ENCODE assay signal across 16 cellular contexts in the genomic region with DNA sequence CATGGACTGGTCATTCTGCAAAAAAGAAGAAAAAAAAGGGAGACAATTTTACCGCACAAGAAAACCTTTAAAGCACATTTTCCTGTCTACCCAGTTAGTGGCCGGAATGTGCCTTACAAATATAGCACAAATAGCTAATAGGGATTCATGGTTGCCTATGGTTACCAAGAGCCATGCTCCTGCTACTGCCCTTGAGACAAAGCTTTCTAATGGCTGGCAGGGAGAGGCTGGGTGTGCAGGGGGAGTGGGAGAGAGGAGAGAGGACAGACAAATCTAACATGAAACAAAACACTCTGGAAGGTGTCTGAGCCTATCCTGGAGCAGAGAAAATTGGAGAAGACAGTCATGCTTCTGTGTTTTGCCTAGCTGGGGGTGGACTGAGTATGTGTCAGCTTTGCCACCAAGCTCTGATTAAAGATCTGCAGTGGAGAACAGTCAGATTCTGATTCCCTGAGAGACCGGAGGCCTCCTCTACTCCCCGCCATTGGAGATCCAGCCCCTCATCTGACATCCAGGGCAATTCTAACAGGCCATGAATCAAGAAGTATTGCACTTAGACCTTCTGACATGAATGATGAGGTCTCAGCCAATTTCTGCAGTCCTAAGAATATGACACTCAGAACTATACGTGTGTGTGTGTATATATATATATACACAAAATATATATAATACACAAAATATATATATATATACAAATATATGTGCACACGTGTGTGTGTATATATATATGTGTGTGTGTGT.
DNase-seq lines count a peak whose midpoint lies in the region; ATAC-seq, FAIRE-seq and TF ChIP-seq lines count a peak whose summit lies in the region.
"Had no signal": no experiment of that assay in that cellular context is flagged by ENCODE, and none has a peak within 500 bp of the region (broad histone marks: within the 10 kb centered on the region; RNA-seq: fewer than 3 reads in every experiment).

No MANE protein-coding gene starts in this region.

- no peak overlapping the region for H3K4ac ChIP-seq in H1 (replicated peaks; ENCODE audit: insufficient read length, low read depth, low read length)

- no peaks in the 10 kb centered on the region for H4K20me1 ChIP-seq in H1 (replicated peaks in 1 of 2; ENCODE audit: control insufficient read depth in 1 of 2, insufficient read depth in 2 of 2, low read length in 2 of 2)

- H3K4me3 ChIP-seq in H1 (ENCODE audit: extremely low read depth in 1 of 4, insufficient read depth in 2 of 4, low read depth in 3 of 4, low read length in 4 of 4) (no peak overlapping the region), suprapubic skin (no peak overlapping the region)
- H3K4me3 ChIP-seq: gastrocnemius medialis, ovary had no signal

- H3K27ac ChIP-seq in H1 (ENCODE audit: low read depth, low read length) (no peak overlapping the region), suprapubic skin (no peak overlapping the region)
- H3K27ac ChIP-seq: C4-2B, gastrocnemius medialis had no signal

- H3K4me1 ChIP-seq in H1 (replicated peaks in 1 of 4; ENCODE audit: control insufficient read depth in 3 of 4, insufficient read depth in 4 of 4, low read length in 3 of 4): 0 out of 7 replicates have a peak, but pooled peaks cover 0 to 2% (median 0%) of the 10 kb centered on the region in 4 experiments
- peaks cover 7% of the 10 kb centered on the region for H3K4me1 ChIP-seq in suprapubic skin

- H4K8ac ChIP-seq in H1 (ENCODE audit: extremely low read depth, insufficient read depth, low read length): no peak overlapping the region

- no peak overlapping the region for H3K56ac ChIP-seq in H1 (replicated peaks; ENCODE audit: insufficient read length, low read depth, low read length)

- H3K23ac ChIP-seq in H1 (ENCODE audit: insufficient read length): no peak overlapping the region

- H3K9ac ChIP-seq in H1 (replicated peaks in 1 of 4; ENCODE audit: extremely low read depth in 1 of 4, low read depth in 3 of 4, low read length in 3 of 4): no peak overlapping the region

- no peak overlapping the region for H2BK5ac ChIP-seq in H1 (ENCODE audit: low read depth, low read length)

- no peaks in the 10 kb centered on the region for H3K79me2 ChIP-seq in H1 (ENCODE audit: control insufficient read depth in 1 of 2, insufficient read depth in 2 of 2, low read length in 2 of 2)

- no peak overlapping the region for H2BK12ac ChIP-seq in H1 (ENCODE audit: low read depth, low read length)

- H3K36me3 ChIP-seq in H1 (ENCODE audit: control insufficient read depth in 2 of 4, insufficient read depth in 4 of 4, low read length in 3 of 4) (no peaks in the 10 kb centered on the region), suprapubic skin (no peaks in the 10 kb centered on the region)
- H3K36me3 ChIP-seq: gastrocnemius medialis, ovary had no signal

- H4K5ac ChIP-seq in H1 (ENCODE audit: insufficient read length, low read depth, low read length): no peak overlapping the region

- H3K18ac ChIP-seq in H1 (ENCODE audit: extremely low read depth, low read length): no peak overlapping the region

- FAIRE-seq in H1 (lab: Jason Lieb, UNC): no peak

- in situ Hi-C loops in GM13977 (cut with MboI; ENCODE audit: low pct_unique_long_range_greater_than_20kb, low sequenced_read_pairs, unreplicated experiment): no loop called here

- H3K9me3 ChIP-seq in H1 (ENCODE audit: insufficient read depth in 2 of 2, low read depth in 1 of 2, low read length in 1 of 2) (0 out of 4 replicates have a peak, but pooled peaks cover 0 to 3% of the 10 kb centered on the region in 2 experiments), suprapubic skin (no peaks in the 10 kb centered on the region)
- H3K9me3 ChIP-seq: gastrocnemius medialis, ovary had no signal

- H3K27me3 ChIP-seq in H1 (replicated peaks in 1 of 4; ENCODE audit: control insufficient read depth in 3 of 4, extremely low read depth in 1 of 4, insufficient read depth in 3 of 4, low read length in 3 of 4): no peaks in the 10 kb centered on the region
- no peaks in the 10 kb centered on the region for H3K27me3 ChIP-seq in suprapubic skin
- H3K27me3 ChIP-seq: gastrocnemius medialis, ovary had no signal

- POLR2A ChIA-PET in H1 (lab: Charles Lee; ENCODE audit: partially characterized antibody): no interaction called here

- H2BK20ac ChIP-seq in H1 (ENCODE audit: low read length): no peak overlapping the region

- TF ChIP-seq POLR2A in H1 (IDR thresholded peaks at IDR 0.05; ENCODE audit: control extremely low read depth in 1 of 2, low read depth in 2 of 2, low read length in 2 of 2): no peak
- TF ChIP-seq POLR2A in suprapubic skin (IDR thresholded peaks at IDR 0.05): no peak

- ATAC-seq in HG02884 (IDR thresholded peaks at IDR 0.05; ENCODE audit: unreplicated experiment): no peak
- ATAC-seq: gastrocnemius medialis had no signal

- CTCF ChIA-PET in H1 (lab: Charles Lee; ENCODE audit: partially characterized antibody): interaction anchor here (0.9 to 1.8 kb wide), 3 partner anchors 9 to 209 kb away, joined by 3 to 4 read pairs (median 3); no protein-coding TSS in a partner anchor

- TF ChIP-seq CTCF in H1 (IDR thresholded peaks at IDR 0.05; ENCODE audit: control extremely low read depth in 1 of 3, insufficient read depth in 1 of 3, low read depth in 1 of 3, low read length in 3 of 3) (no peak), GM13977 (IDR thresholded peaks at IDR 0.05; ENCODE audit: extremely low read depth, insufficient read depth, missing control alignments) (no peak), suprapubic skin (IDR thresholded peaks at IDR 0.05) (no peak)

- WGBS in H1 (ENCODE audit: extremely low coverage in 1 of 2, insufficient coverage in 1 of 2, insufficient read length in 1 of 2, insufficient replicate concordance in 2 of 2, low coverage in 1 of 2, low lambda C conversion rate in 2 of 2, missing lambda C conversion rate in 1 of 2), 2 experiments: 90% methylated on average over 6 of the region's 6 CpGs; no CpG with 5 or more reads in 1 of the 2 experiments
- 78% methylated on average over 6 of the region's 6 CpGs for WGBS in suprapubic skin

- no peak for TF ChIP-seq RAD21 in H1 (IDR thresholded peaks at IDR 0.05 in 1 of 2, conservative IDR thresholded peaks at IDR 0.05 in 1 of 2; ENCODE audit: low read depth in 2 of 2, low read length in 2 of 2)

- no peak overlapping the region for H2BK120ac ChIP-seq in H1 (replicated peaks; ENCODE audit: low read depth, low read length)

- H2BK15ac ChIP-seq in H1 (ENCODE audit: low read length): no peak overlapping the region

- H2AFZ ChIP-seq in H1 (ENCODE audit: low read length): peak overlapping the region; percentile 75; the same call in 1 of the 2 replicates

- H4K91ac ChIP-seq in H1 (replicated peaks; ENCODE audit: insufficient read length, low read length): no peak overlapping the region

- no peaks in the 10 kb centered on the region for H3K23me2 ChIP-seq in H1 (ENCODE audit: low read depth, low read length)

- H2AK5ac ChIP-seq in H1 (ENCODE audit: low read depth, low read length): no peak overlapping the region

- no peak overlapping the region for H3K4me2 ChIP-seq in H1 (ENCODE audit: insufficient read depth in 1 of 2, low read depth in 2 of 2, low read length in 2 of 2)

- TF ChIP-seq EP300 in H1 (IDR thresholded peaks at IDR 0.05; ENCODE audit: borderline replicate concordance in 1 of 2, low read depth in 2 of 2, low read length in 2 of 2) (no peak), suprapubic skin (IDR thresholded peaks at IDR 0.05) (no peak)

- H3K79me1 ChIP-seq in H1 (ENCODE audit: low read depth, low read length): no peaks in the 10 kb centered on the region

- peak; percentile 10 for DNase-seq in ELF-1 (ENCODE audit: low read depth, low spot score)
- peak; percentile 10 for DNase-seq in SK-N-DZ (ENCODE audit: low spot score)
- DNase-seq in H1 (ENCODE audit: low read depth in 1 of 2, low spot score in 2 of 2): no peak
- DNase-seq in nucleus accumbens (lab: John Stamatoyannopoulos, UW): peak in 35 of 56 donors; percentile 2 to 58 (median 32)
- DNase-seq in GM13977 (ENCODE audit: low spot score): no peak
- no peak for DNase-seq in KG1 (lab: John Stamatoyannopoulos, UW)
- DNase-seq in suprapubic skin (ENCODE audit: low spot score in 2 of 2): no peak
- DNase-seq: activated naive CD4-positive, alpha-beta T cell treated with anti-CD3 and anti-CD28 coated beads, Interleukin-2, amount 50 U/mL, for 16 hours; effector memory CD4-positive, alpha-beta T cell; gastrocnemius medialis; NCI-H446 treated with DMSO at 0.1 percent for 48 hours; ovary; stimulated activated CD4-positive, alpha-beta T cell treated with anti-CD3 and anti-CD28 coated beads, Interleukin-2, amount 100 ng/mL, for 48 hours; stimulated activated naive CD4-positive, alpha-beta T cell treated with Interleukin-2 at 50 U/mL for 16 hours had no signal

- no peak overlapping the region for H3K14ac ChIP-seq in H1 (ENCODE audit: insufficient read length)

TF ChIP-seq in H1, 55 proteins besides CTCF, POLR2A, EP300 and RAD21 (continues in another document):
- TF ChIP-seq RFX5 (IDR thresholded peaks at IDR 0.05; ENCODE audit: borderline replicate concordance, low read depth, low read length) (no peak), RNF2 (IDR thresholded peaks at IDR 0.05; ENCODE audit: borderline replicate concordance, low read depth, low read length, missing control alignments, poor library complexity, severe bottlenecking) (no peak), TAF1 (IDR thresholded peaks at IDR 0.05; ENCODE audit: low read depth, low read length) (no peak), NRF1 (IDR thresholded peaks at IDR 0.05; ENCODE audit: low read depth, low read length) (no peak), SIN3A (conservative IDR thresholded peaks at IDR 0.05 in 1 of 2, IDR thresholded peaks at IDR 0.05 in 1 of 2; ENCODE audit: low read depth in 1 of 2, low read length in 2 of 2) (no peak), SIRT6 (IDR thresholded peaks at IDR 0.05; ENCODE audit: low read length) (no peak), EZH2 (IDR thresholded peaks at IDR 0.05; ENCODE audit: low read depth, low read length, severe bottlenecking) (no peak), SP1 (IDR thresholded peaks at IDR 0.05; ENCODE audit: low read depth, low read length) (no peak), ZNF274 (IDR thresholded peaks at IDR 0.05; ENCODE audit: borderline replicate concordance, extremely low read depth, low read length) (no peak), PHF8 (conservative IDR thresholded peaks at IDR 0.05; ENCODE audit: low read depth, low read length) (no peak), HDAC6 (IDR thresholded peaks at IDR 0.05; ENCODE audit: low read depth, low read length) (no peak), JUND (IDR thresholded peaks at IDR 0.05; ENCODE audit: low read length) (no peak), TCF12 (IDR thresholded peaks at IDR 0.05; ENCODE audit: low read depth, low read length) (no peak), CHD1 (IDR thresholded peaks at IDR 0.05; ENCODE audit: low read depth, low read length) (no peak), RBBP5 (IDR thresholded peaks at IDR 0.05; ENCODE audit: borderline replicate concordance, low read depth, low read length) (no peak), BACH1 (IDR thresholded peaks at IDR 0.05; ENCODE audit: low read length) (no peak)
- TF ChIP-seq, protein P1, sequence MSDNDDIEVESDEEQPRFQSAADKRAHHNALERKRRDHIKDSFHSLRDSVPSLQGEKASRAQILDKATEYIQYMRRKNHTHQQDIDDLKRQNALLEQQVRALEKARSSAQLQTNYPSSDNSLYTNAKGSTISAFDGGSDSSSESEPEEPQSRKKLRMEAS (IDR thresholded peaks at IDR 0.05): no peak

Comparison
In these comparisons a context has a peak if more than half of its experiments do, and no peak if none do; other contexts are left out.
1. DNase-seq: peak in ELF-1 (single experiment), SK-N-DZ (single experiment) and nucleus accumbens (35 of 56); none in H1 (0 of 2), GM13977 (single experiment), KG1 (single experiment) and suprapubic skin (0 of 2).